Comparison of ENCODE assay signal across 15 cellular contexts in genomic region chr18:22167091-22167470, GRCh38. TPM values are rescaled to one million over a fixed set of nuclear protein-coding genes. Genes with fewer than 3 reads are reported as not detected.
A peak's percentile ranks its signal among the peaks of the same experiment; 100 is the strongest.
DNase-seq lines count a peak whose midpoint lies in the region; ATAC-seq and TF ChIP-seq lines count a peak whose summit lies in the region.
"Had no signal": no experiment of that assay in that cellular context is flagged by ENCODE, and none has a peak within 500 bp of the region (broad histone marks: within the 10 kb centered on the region; RNA-seq: fewer than 3 reads in every experiment).

No MANE protein-coding gene starts in this region.

- H3K27ac ChIP-seq in Peyer's patch, result peak overlapping the region in 3 of 4 donors; percentile 84 to 96 (median 95)
- peak overlapping the region; percentile 57 to 98 for H3K27ac ChIP-seq in lung (ENCODE audit: low read depth in 1 of 2, low read length in 1 of 2)
- H3K27ac ChIP-seq in stomach, result peak overlapping the region; percentile 90 to 97 (median 95)

- 12 to 26% methylated on average over 25 of the region's 25 CpGs for WGBS in lung, 2 donors
- 5 to 15% (median 9%) methylated on average over 25 of the region's 25 CpGs for WGBS in stomach, 5 donors

- peaks cover 0 to 2% (median 0%) of the 10 kb centered on the region in 4 donors for H3K9me3 ChIP-seq in Peyer's patch
- no peaks in the 10 kb centered on the region for H3K9me3 ChIP-seq in lung (ENCODE audit: control insufficient read depth in 2 of 2, insufficient read depth in 1 of 2, low read length in 1 of 2)
- H3K9me3 ChIP-seq in stomach, result no peaks in the 10 kb centered on the region

- TF ChIP-seq POLR2A in Peyer's patch (IDR thresholded peaks at IDR 0.05) (no peak), stomach (IDR thresholded peaks at IDR 0.05) (no peak)

- DNase-seq in Peyer's patch (peak in 1 of 3 donors; percentile 67), endothelial cell (ENCODE audit: low spot score) (peak; percentile 28), lung (ENCODE audit: low spot score) (no peak), stomach (no peak), SKM-1 (lab: John Stamatoyannopoulos, UW; ENCODE audit: unreplicated experiment) (no peak), kidney glomerular epithelial cell (lab: John Stamatoyannopoulos, UW) (no peak), H4 (ENCODE audit: low spot score) (no peak)
- DNase-seq: activated CD8-positive, alpha-beta T cell treated with anti-CD3 and anti-CD28 coated beads for 36 hours; activated naive CD4-positive, alpha-beta T cell treated with anti-CD3 and anti-CD28 coated beads, Interleukin-2, amount 50 U/mL, for 16 hours; CD4-positive, CD25-positive, alpha-beta regulatory T cell; effector memory CD4-positive, alpha-beta T cell; NCI-H2029; T-helper 1 cell had no signal

- intact Hi-C loops in stomach (cut with DNase I; ENCODE audit: low total_unique reads), result no loop called here

- H3K4me3 ChIP-seq in Peyer's patch (peak overlapping the region in 3 of 4 donors; percentile 54 to 90 (median 87)), lung (no peak overlapping the region), stomach (peak overlapping the region; percentile 67 to 89 (median 80))

- H3K27me3 ChIP-seq in Peyer's patch (peaks cover 0 to 47% of the 10 kb centered on the region in 2 donors), lung (ENCODE audit: control insufficient read depth, insufficient read depth) (no peaks in the 10 kb centered on the region), stomach (peaks cover 8 to 100% (median 75%) of the 10 kb centered on the region in 3 donors)

- H3K4me1 ChIP-seq in Peyer's patch (peaks cover 0 to 24% (median 2%) of the 10 kb centered on the region in 4 donors), lung (ENCODE audit: control insufficient read depth in 2 of 2, insufficient read depth in 2 of 2, low read length in 2 of 2) (peaks cover 2 to 3% of the 10 kb centered on the region in 2 donors), stomach (peaks cover 8 to 60% (median 52%) of the 10 kb centered on the region in 4 donors)

- H3K9me3 Mint-ChIP-seq in endothelial cell (ENCODE audit: unreplicated experiment), result no peaks in the 10 kb centered on the region
- H3K9me3 Mint-ChIP-seq: activated CD8-positive, alpha-beta T cell treated with anti-CD3 and anti-CD28 coated beads for 36 hours; IgD-negative memory B cell had no signal

- ATAC-seq in lung (ENCODE audit: insufficient read depth, low FRiP score) (no peak), GM18867 (IDR thresholded peaks at IDR 0.05; ENCODE audit: unreplicated experiment) (no peak)
- ATAC-seq: activated CD8-positive, alpha-beta T cell treated with anti-CD3 and anti-CD28 coated beads for 36 hours had no signal

- H3K27ac Mint-ChIP-seq in endothelial cell (ENCODE audit: unreplicated experiment), result peak overlapping the region; percentile 30
- H3K27ac Mint-ChIP-seq: activated CD8-positive, alpha-beta T cell treated with anti-CD3 and anti-CD28 coated beads for 36 hours; CD4-positive, CD25-positive, alpha-beta regulatory T cell had no signal

- peaks cover 0 to 3% (median 0%) of the 10 kb centered on the region in 3 donors for H3K36me3 ChIP-seq in Peyer's patch
- H3K36me3 ChIP-seq in lung (ENCODE audit: control insufficient read depth in 2 of 2, insufficient read depth in 2 of 2, low read length in 2 of 2), result peaks cover 0 to 6% of the 10 kb centered on the region in 2 donors
- peaks cover 6 to 11% (median 7%) of the 10 kb centered on the region in 4 donors for H3K36me3 ChIP-seq in stomach

- peaks cover 7% of the 10 kb centered on the region for H3K4me1 Mint-ChIP-seq in endothelial cell (ENCODE audit: unreplicated experiment)

- H3K27me3 Mint-ChIP-seq in endothelial cell (ENCODE audit: unreplicated experiment), result peaks cover 18% of the 10 kb centered on the region

- peak overlapping the region; percentile 97 for H3K4me3 Mint-ChIP-seq in endothelial cell (ENCODE audit: unreplicated experiment)
- H3K4me3 Mint-ChIP-seq: activated CD8-positive, alpha-beta T cell treated with anti-CD3 and anti-CD28 coated beads for 36 hours had no signal

- no peak for TF ChIP-seq EP300 in stomach (IDR thresholded peaks at IDR 0.05)

- TF ChIP-seq CTCF in Peyer's patch (IDR thresholded peaks at IDR 0.05), result no peak
- no peak for TF ChIP-seq CTCF in endothelial cell (IDR thresholded peaks at IDR 0.05; ENCODE audit: unreplicated experiment)
- TF ChIP-seq CTCF in lung (IDR thresholded peaks at IDR 0.05; ENCODE audit: control extremely low read depth, extremely low read depth), result no peak
- no peak for TF ChIP-seq CTCF in stomach (IDR thresholded peaks at IDR 0.05)

- H3K36me3 Mint-ChIP-seq in endothelial cell (ENCODE audit: low read depth, unreplicated experiment), result peaks cover 7% of the 10 kb centered on the region
- H3K36me3 Mint-ChIP-seq: CD4-positive, CD25-positive, alpha-beta regulatory T cell; IgD-negative memory B cell had no signal

RNA-seq across cellular contexts. Expression of gene GATA6, which starts 2.3 kb away (rescaled TPM):
- total RNA-seq in Peyer's patch (100 to 1,000 TPM in 3 of 4 donors, 10 to 100 TPM in 1; 24.8 to 127 (median 114) TPM), endothelial cell (ENCODE audit: unreplicated experiment) (23.8 TPM), lung (10 to 100 TPM; 32.1 to 34.3 TPM), stomach (100 to 1,000 TPM in 3 of 5 donors, 10 to 100 TPM in 2; 71.5 to 194 (median 180) TPM)
- polyA plus RNA-seq in lung (10 to 100 TPM; 11.3 to 11.5 TPM), stomach (10 to 100 TPM; 11.9 to 37.9 (median 31.1) TPM)
- 6.5 and 7.5 TPM in 2 replicates for total RNA-seq in H4 (2014; rRNA removed; shearing (Covaris generic))
- total RNA-seq: activated CD8-positive, alpha-beta T cell treated with anti-CD3 and anti-CD28 coated beads for 36 hours had no signal
- polyA plus RNA-seq: CD4-positive, CD25-positive, alpha-beta regulatory T cell; IgD-negative memory B cell had no signal
